ENCODE assay signal across 8 cellular contexts in the genomic region with DNA sequence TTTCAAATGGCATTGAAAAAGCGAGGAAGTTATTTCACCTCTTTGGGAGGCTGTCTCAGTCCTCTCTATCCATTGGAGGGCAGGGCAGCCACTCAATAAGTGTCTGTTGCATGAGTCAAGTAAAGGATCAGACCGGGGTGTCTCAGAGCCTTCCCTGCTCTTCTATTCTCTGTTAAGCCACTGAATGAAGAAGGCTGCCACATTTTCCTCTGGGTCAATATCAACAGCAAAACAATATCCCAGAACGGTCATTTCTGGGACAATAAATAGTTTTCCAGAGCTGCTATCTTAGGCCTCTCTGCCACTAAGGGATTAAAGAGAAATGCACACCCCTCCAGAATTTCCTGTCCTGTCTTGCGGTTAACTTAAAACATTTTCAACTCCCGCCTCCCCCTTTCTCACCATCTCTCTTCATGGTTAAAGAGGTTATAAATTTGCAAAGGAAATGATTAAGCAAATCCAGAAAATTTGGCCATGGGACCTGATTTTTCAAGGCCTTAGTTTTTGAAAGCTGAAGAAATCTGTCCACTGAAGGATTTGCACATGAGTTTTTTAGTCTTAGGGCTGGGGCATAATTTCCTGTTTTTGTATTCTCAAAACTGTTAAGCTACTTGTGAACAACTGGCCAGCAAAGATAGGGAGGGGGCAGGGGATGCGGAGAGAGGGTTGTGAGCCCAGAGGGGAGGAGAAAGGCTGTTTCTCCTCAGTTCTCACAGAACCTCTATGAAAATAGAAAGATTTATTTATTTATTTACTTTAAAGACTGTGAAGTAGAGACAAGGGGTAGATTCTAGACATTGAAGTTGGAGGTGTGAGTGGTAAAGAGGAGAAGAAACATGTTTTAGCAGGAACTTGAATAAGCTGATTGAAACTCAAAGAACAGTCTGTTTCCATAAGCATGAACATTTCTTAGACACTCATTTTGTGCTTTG.
DNase-seq lines count a peak whose midpoint lies in the region; ATAC-seq, FAIRE-seq and TF ChIP-seq lines count a peak whose summit lies in the region.

No MANE protein-coding gene starts in this region.

- ATAC-seq in GM19328 (IDR thresholded peaks at IDR 0.05; ENCODE audit: unreplicated experiment): peak; percentile 40

- FAIRE-seq in GM12892 (lab: Jason Lieb, UNC): no peak

- DNase-seq in AG09309 (ENCODE audit: low read depth) (peak; percentile 79), LoVo (ENCODE audit: low spot score) (peak; percentile 50), adrenal gland (peak in 3 of 7 donors; percentile 44 to 74 (median 44)), kidney glomerular epithelial cell (lab: John Stamatoyannopoulos, UW) (peak; percentile 28), tibial artery (peak in 1 of 2 donors; percentile 50), GM12892 (ENCODE audit: insufficient read length) (no peak), HPDE6-E6E7 (ENCODE audit: extremely low spot score) (no peak)

- peak overlapping the region in 4 of 5 donors; percentile 14 to 66 (median 42) for H3K27ac ChIP-seq in adrenal gland
- H3K27ac ChIP-seq in tibial artery: peak overlapping the region; percentile 44 to 51

- H3K36me3 ChIP-seq in adrenal gland (replicated peaks in 1 of 2) (no peaks in the 10 kb centered on the region), tibial artery (no peaks in the 10 kb centered on the region)

- H3K4me3 ChIP-seq in AG09309 (ENCODE audit: control insufficient read depth, low read depth, low read length) (no peak overlapping the region), adrenal gland (no peak overlapping the region), tibial artery (no peak overlapping the region)

- intact Hi-C loops in adrenal gland (cut with DNase I): no loop called here
- intact Hi-C loops in tibial artery (cut with DNase I; ENCODE audit: low total_unique reads): no loop called here

- peaks cover 0 to 28% of the 10 kb centered on the region in 2 donors for H3K4me1 ChIP-seq in adrenal gland (replicated peaks in 1 of 2)
- H3K4me1 ChIP-seq in tibial artery: peaks cover 0 to 19% (median 9%) of the 10 kb centered on the region in 4 donors

- TF ChIP-seq POLR2A in adrenal gland (IDR thresholded peaks at IDR 0.05) (no peak), GM12892 (IDR thresholded peaks at IDR 0.05; ENCODE audit: low read depth, low read length) (no peak)

- WGBS in adrenal gland, 4 donors: 44 to 55% (median 52%) methylated on average over 6 of the region's 6 CpGs

- H3K27me3 ChIP-seq in adrenal gland: no peaks in the 10 kb centered on the region
- H3K27me3 ChIP-seq in tibial artery: no peaks in the 10 kb centered on the region

- H3K9me3 ChIP-seq in adrenal gland (replicated peaks in 1 of 3) (no peaks in the 10 kb centered on the region), tibial artery (no peaks in the 10 kb centered on the region)

- TF ChIP-seq CTCF in AG09309 (IDR thresholded peaks at IDR 0.05; ENCODE audit: control insufficient read depth, insufficient read depth, low read depth, low read length, missing control alignments) (no peak), adrenal gland (IDR thresholded peaks at IDR 0.05) (no peak), tibial artery (IDR thresholded peaks at IDR 0.05) (no peak)

Comparison
In these comparisons a context has a peak if more than half of its experiments do, and no peak if none do; other contexts are left out.
1. DNase-seq: peak in AG09309 (single experiment), LoVo (single experiment) and kidney glomerular epithelial cell (single experiment); none in GM12892 (single experiment) and HPDE6-E6E7 (single experiment).